In the genomic region with DNA sequence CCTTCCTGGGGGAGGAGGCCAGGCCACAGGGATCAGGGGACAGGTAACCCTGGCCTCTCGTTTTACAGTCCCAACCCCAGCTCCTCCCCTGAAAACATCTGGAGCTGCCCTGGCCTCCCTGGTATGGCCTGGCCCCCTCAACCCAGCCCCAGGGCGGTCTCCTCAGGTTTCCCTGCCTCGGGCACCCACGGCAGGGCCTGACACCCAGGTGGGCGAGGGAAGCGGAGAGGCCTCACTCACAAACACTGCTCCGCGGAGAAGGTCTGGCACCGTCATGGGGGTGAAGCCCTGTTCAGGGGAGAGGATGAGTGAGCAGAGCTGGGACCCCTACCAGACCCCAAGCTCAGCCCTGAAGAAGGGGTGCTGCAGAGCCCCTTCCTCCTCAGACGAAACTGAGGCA, we compare ENCODE assay signal across 28 cellular contexts. TPM values are rescaled to one million over a fixed set of nuclear protein-coding genes. Genes with fewer than 3 reads are reported as not detected.
"Had no signal": no experiment of that assay in that cellular context is flagged by ENCODE, and none has a peak within 500 bp of the region (broad histone marks: within the 10 kb centered on the region; RNA-seq: fewer than 3 reads in every experiment).

No MANE protein-coding gene starts in this region.

- H3K9me3 ChIP-seq: MG63, Peyer's patch, SJCRH30 had no signal

- ATAC-seq: activated CD8-positive, alpha-beta T cell treated with anti-CD3 and anti-CD28 coated beads for 36 hours; activated T-cell treated with anti-CD3 and anti-CD28 coated beads, Interleukin-2, amount 50 U/mL, for 72 hours; activated T-helper 17 cell treated with anti-CD3 and anti-CD28 coated beads, Interleukin-2, amount 50 U/mL, for 72 hours; T-cell; T-helper 17 cell had no signal

- H3K27me3 ChIP-seq: brain microvascular endothelial cell, MG63, Peyer's patch, SJCRH30 had no signal

- H3K4me1 ChIP-seq: Peyer's patch had no signal

- H3K27ac ChIP-seq: brain microvascular endothelial cell, Peyer's patch, SJCRH30, SK-N-MC, WERI-Rb-1 had no signal

- H3K4me3 ChIP-seq: MG63, Peyer's patch, SJCRH30, SK-N-MC had no signal

- DNase-seq: activated CD4-positive, alpha-beta T cell treated with anti-CD3 and anti-CD28 coated beads, Interleukin-2, amount 10 ng/mL, durations not matched to agents 24 days and 14 days; activated CD4-positive, alpha-beta T cell treated with anti-CD3 and anti-CD28 coated beads, Interleukin-2, amount 50 U/mL, for 4 hours; activated CD8-positive, alpha-beta T cell treated with anti-CD3 and anti-CD28 coated beads for 36 hours; activated effector memory CD4-positive, alpha-beta T cell treated with anti-CD3 and anti-CD28 coated beads, Interleukin-2, amount 50 U/mL, for 16 hours; activated naive CD4-positive, alpha-beta T cell; activated naive CD4-positive, alpha-beta T cell treated with anti-CD3 and anti-CD28 coated beads, Interleukin-2, amount 50 U/mL, for 16 hours; activated naive CD8-positive, alpha-beta T cell treated with anti-CD3 and anti-CD28 coated beads for 36 hours; activated T-cell treated with anti-CD3 and anti-CD28 coated beads, Interleukin-2, amount 50 U/mL, for 1 hour; activated T-cell treated with anti-CD3 and anti-CD28 coated beads, Interleukin-2, amount 50 U/mL, for 72 hours; amniotic stem cell; brain microvascular endothelial cell; NCI-H1048; NCI-H1105 treated with DMSO at 0.1 percent for 48 hours; NCI-H1436; NCI-H1930; NCI-H2081 treated with DMSO at 0.1 percent for 48 hours; NCI-H226; NCI-H524 treated with DMSO at 0.1 percent for 48 hours; T-cell; T-helper 17 cell had no signal

RNA-seq across cellular contexts. Expression of a gene that starts 6.5 kb away (rescaled TPM):
- total RNA-seq: aorta, Right ventricle myocardium inferior had no signal
